ENCODE assay signal across 10 cellular contexts in the genomic region with DNA sequence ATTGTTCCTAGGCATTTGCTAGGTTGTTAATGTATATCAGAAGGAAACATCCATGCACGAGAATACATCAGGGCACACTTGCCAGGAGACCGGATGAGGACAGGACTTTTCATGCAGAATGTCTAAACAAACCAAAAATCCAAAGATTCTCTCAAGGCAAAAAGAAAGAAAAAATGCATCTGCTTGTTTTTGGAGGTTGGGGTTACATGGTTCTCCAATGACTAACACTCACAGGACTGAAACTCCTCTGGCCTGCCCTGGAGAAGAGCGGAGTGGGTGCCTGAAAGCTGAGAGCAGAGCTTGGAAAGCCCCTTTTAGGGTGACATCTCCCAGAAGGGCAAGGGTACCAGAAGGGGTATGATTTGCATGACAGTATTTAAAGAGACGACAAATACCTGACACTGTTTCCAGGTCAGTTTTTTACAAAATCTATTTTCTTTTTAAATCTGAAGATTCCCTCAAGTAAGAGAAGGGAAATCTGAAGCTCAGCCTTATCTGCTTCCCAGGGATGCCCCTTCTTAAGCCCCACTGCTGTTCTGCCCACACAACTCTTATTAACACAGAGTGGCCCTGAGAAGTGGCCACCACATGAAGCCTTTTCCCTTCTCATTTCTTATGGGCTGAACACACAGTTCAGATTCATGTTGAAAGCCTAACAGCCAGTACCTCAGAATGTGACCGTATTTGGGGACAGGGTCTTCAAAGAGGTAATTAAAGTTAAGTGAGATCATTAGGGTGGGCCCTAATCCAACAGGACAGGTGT.
A peak's percentile ranks its signal among the peaks of the same experiment; 100 is the strongest.
DNase-seq lines count a peak whose midpoint lies in the region; ATAC-seq lines count a peak whose summit lies in the region.
"Had no signal": no experiment of that assay in that cellular context is flagged by ENCODE, and none has a peak within 500 bp of the region (broad histone marks: within the 10 kb centered on the region; RNA-seq: fewer than 3 reads in every experiment).

No MANE protein-coding gene starts in this region.

- H3K4me3 Mint-ChIP-seq in activated naive CD4-positive, alpha-beta T cell treated with anti-CD3 and anti-CD28 coated beads for 36 hours: no peak overlapping the region
- no peak overlapping the region for H3K4me3 Mint-ChIP-seq in activated naive CD8-positive, alpha-beta T cell treated with anti-CD3 and anti-CD28 coated beads, Interleukin-2, amount 50 U/mL, for 24 hours
- no peak overlapping the region for H3K4me3 Mint-ChIP-seq in stimulated activated naive CD8-positive, alpha-beta T cell treated with anti-CD3 and anti-CD28 coated beads, Interleukin-15, amount 100 ng/mL, for 72 hours

- no peaks in the 10 kb centered on the region for H3K27me3 Mint-ChIP-seq in activated naive CD4-positive, alpha-beta T cell treated with anti-CD3 and anti-CD28 coated beads for 36 hours (ENCODE audit: low read depth)
- H3K27me3 Mint-ChIP-seq in activated naive CD8-positive, alpha-beta T cell treated with anti-CD3 and anti-CD28 coated beads, Interleukin-2, amount 50 U/mL, for 24 hours: no peaks in the 10 kb centered on the region
- no peaks in the 10 kb centered on the region for H3K27me3 Mint-ChIP-seq in stimulated activated naive CD8-positive, alpha-beta T cell treated with anti-CD3 and anti-CD28 coated beads, Interleukin-15, amount 100 ng/mL, for 72 hours

- H3K27ac Mint-ChIP-seq in activated naive CD4-positive, alpha-beta T cell treated with anti-CD3 and anti-CD28 coated beads for 36 hours: no peak overlapping the region
- H3K27ac Mint-ChIP-seq in activated naive CD8-positive, alpha-beta T cell treated with anti-CD3 and anti-CD28 coated beads, Interleukin-2, amount 50 U/mL, for 24 hours: no peak overlapping the region
- no peak overlapping the region for H3K27ac Mint-ChIP-seq in stimulated activated naive CD8-positive, alpha-beta T cell treated with anti-CD3 and anti-CD28 coated beads, Interleukin-15, amount 100 ng/mL, for 72 hours
- H3K27ac Mint-ChIP-seq: activated T-helper 2 cell treated with anti-CD3 and anti-CD28 coated beads, Interferon-gamma antibody, Interleukin-2, Interleukin-4, amounts not matched to agents 10 μg/mL and 5 μg/mL and 100 μg/mL, durations not matched to agents 14 hours and 24 hours and 36 hours had no signal

- peak; percentile 80 for ATAC-seq in HG02970 (IDR thresholded peaks at IDR 0.05; ENCODE audit: low FRiP score, unreplicated experiment)
- ATAC-seq in activated naive CD8-positive, alpha-beta T cell treated with anti-CD3 and anti-CD28 coated beads, Interleukin-2, amount 50 U/mL, for 24 hours: peak; percentile 85
- ATAC-seq in stimulated activated naive CD8-positive, alpha-beta T cell treated with anti-CD3 and anti-CD28 coated beads, Interleukin-15, amount 100 ng/mL, for 72 hours: peak; percentile 90

- H3K9me3 Mint-ChIP-seq in activated naive CD4-positive, alpha-beta T cell treated with anti-CD3 and anti-CD28 coated beads for 36 hours: no peaks in the 10 kb centered on the region
- H3K9me3 Mint-ChIP-seq in activated naive CD8-positive, alpha-beta T cell treated with anti-CD3 and anti-CD28 coated beads, Interleukin-2, amount 50 U/mL, for 24 hours: no peaks in the 10 kb centered on the region
- H3K9me3 Mint-ChIP-seq in stimulated activated naive CD8-positive, alpha-beta T cell treated with anti-CD3 and anti-CD28 coated beads, Interleukin-15, amount 100 ng/mL, for 72 hours: no peaks in the 10 kb centered on the region
- H3K9me3 Mint-ChIP-seq: activated T-helper 2 cell treated with anti-CD3 and anti-CD28 coated beads, Interferon-gamma antibody, Interleukin-2, Interleukin-4, amounts not matched to agents 10 μg/mL and 5 μg/mL and 100 μg/mL, durations not matched to agents 14 hours and 24 hours and 36 hours had no signal

- DNase-seq in activated naive CD4-positive, alpha-beta T cell treated with anti-CD3 and anti-CD28 coated beads for 36 hours: peak; percentile 28
- DNase-seq in activated naive CD4-positive, alpha-beta T cell treated with anti-CD3 and anti-CD28 coated beads, Interleukin-2, amount 50 U/mL, for 16 hours: no peak
- DNase-seq in activated naive CD8-positive, alpha-beta T cell treated with anti-CD3 and anti-CD28 coated beads, Interleukin-2, amount 50 U/mL, for 24 hours: peak; percentile 10
- peak; percentile 5 to 30 for DNase-seq in stimulated activated naive CD8-positive, alpha-beta T cell treated with anti-CD3 and anti-CD28 coated beads, Interleukin-15, amount 100 ng/mL, for 72 hours
- DNase-seq in middle frontal gyrus (ENCODE audit: extremely low spot score, low spot score) (no peak), ureter (ENCODE audit: low spot score) (no peak), DMS53 treated with DMSO at 0.1 percent for 48 hours (lab: John Stamatoyannopoulos, UW; ENCODE audit: unreplicated experiment) (no peak)
- DNase-seq: NCI-H1436 had no signal

- intact Hi-C loops in activated naive CD4-positive, alpha-beta T cell treated with anti-CD3 and anti-CD28 coated beads for 36 hours (cut with micrococcal nuclease): no loop called here

- CTCF ChIA-PET in activated naive CD4-positive, alpha-beta T cell treated with anti-CD3 and anti-CD28 coated beads for 36 hours (lab: Charles Lee): no interaction called here

- H3K4me1 Mint-ChIP-seq in activated naive CD4-positive, alpha-beta T cell treated with anti-CD3 and anti-CD28 coated beads for 36 hours (ENCODE audit: low read depth): peaks cover 5% of the 10 kb centered on the region
- H3K4me1 Mint-ChIP-seq in activated naive CD8-positive, alpha-beta T cell treated with anti-CD3 and anti-CD28 coated beads, Interleukin-2, amount 50 U/mL, for 24 hours: peaks cover 11% of the 10 kb centered on the region
- H3K4me1 Mint-ChIP-seq in stimulated activated naive CD8-positive, alpha-beta T cell treated with anti-CD3 and anti-CD28 coated beads, Interleukin-15, amount 100 ng/mL, for 72 hours: peaks cover 9% of the 10 kb centered on the region

- peaks cover 22% of the 10 kb centered on the region for H3K36me3 Mint-ChIP-seq in activated naive CD4-positive, alpha-beta T cell treated with anti-CD3 and anti-CD28 coated beads for 36 hours (ENCODE audit: low read depth)
- peaks cover 8% of the 10 kb centered on the region for H3K36me3 Mint-ChIP-seq in activated naive CD8-positive, alpha-beta T cell treated with anti-CD3 and anti-CD28 coated beads, Interleukin-2, amount 50 U/mL, for 24 hours (ENCODE audit: low read depth)

Comparison
In these comparisons a context has a peak if more than half of its experiments do, and no peak if none do; other contexts are left out.
1. DNase-seq: peak in activated naive CD4-positive, alpha-beta T cell treated with anti-CD3 and anti-CD28 coated beads for 36 hours (single experiment), activated naive CD8-positive, alpha-beta T cell treated with anti-CD3 and anti-CD28 coated beads, Interleukin-2, amount 50 U/mL, for 24 hours (single experiment) and stimulated activated naive CD8-positive, alpha-beta T cell treated with anti-CD3 and anti-CD28 coated beads, Interleukin-15, amount 100 ng/mL, for 72 hours (2 of 2); none in activated naive CD4-positive, alpha-beta T cell treated with anti-CD3 and anti-CD28 coated beads, Interleukin-2, amount 50 U/mL, for 16 hours (single experiment), middle frontal gyrus (single experiment), ureter (single experiment) and DMS53 treated with DMSO at 0.1 percent for 48 hours (single experiment).
2. Peak in every context shown above with its lines, with median percentiles within 50 percentile points of each other: ATAC-seq.